Comparison of ENCODE assay signal across 8 cellular contexts in the genomic region with DNA sequence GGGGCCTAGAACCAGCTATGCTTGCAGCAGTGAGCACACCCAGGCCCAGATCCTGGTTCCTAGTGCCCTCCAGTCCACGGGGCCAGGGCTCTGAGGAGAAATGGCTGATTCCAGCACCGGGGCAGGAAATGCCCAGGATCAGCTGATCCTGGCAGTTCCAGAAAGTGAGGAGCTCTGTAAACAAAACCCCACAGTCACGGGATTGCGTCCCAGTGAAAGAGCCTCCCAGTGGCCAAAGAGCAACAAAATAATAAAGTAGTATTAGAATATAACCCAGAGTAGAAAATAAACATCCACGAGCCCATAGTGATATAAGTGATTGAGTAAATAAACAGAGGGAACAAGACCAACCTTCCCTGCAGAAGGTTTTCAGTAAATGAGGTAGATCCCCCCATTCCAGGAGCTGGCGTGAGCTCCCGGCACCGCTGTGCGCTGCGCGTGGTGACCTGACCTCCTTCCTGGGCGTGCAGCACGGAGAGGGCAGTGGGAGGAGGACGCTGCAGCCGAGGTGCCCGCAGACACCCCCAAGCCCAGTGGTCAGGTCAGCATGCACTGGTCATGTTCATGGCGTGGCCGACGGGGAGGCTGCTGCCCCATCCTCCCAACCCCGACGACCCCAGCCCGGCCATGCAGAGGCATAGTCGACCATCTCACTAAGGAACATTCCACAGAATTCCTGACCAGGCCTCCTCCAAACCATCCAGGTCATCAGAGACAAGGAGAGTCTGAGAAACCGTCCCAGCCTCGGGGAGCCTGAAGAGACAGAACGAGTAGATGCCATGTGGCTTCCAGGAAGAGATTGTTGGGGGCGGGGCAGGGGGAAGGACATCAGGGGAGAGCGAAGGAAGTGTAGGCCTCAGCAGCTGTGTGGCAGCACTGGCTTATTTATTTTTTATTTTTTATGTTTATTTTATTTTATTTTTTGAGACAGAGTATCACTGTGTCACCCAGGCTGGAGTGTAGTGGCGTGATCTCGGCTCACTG. TPM values are rescaled to one million over a fixed set of nuclear protein-coding genes. Genes with fewer than 3 reads are reported as not detected.
DNase-seq lines count a peak whose midpoint lies in the region; ATAC-seq, FAIRE-seq and TF ChIP-seq lines count a peak whose summit lies in the region.

No MANE protein-coding gene starts in this region.

- WGBS in esophagus muscularis mucosa = 64% methylated on average over 21 of the region's 30 CpGs

- no peaks in the 10 kb centered on the region for H3K27me3 ChIP-seq in esophagus muscularis mucosa
- H3K27me3 ChIP-seq in CD8-positive, alpha-beta memory T cell (ENCODE audit: insufficient read depth, low read length, poor library complexity, severe bottlenecking) = no peaks in the 10 kb centered on the region

- H3K4me3 Mint-ChIP-seq in CD8-positive, alpha-beta memory T cell = no peak overlapping the region

- intact Hi-C loops in esophagus muscularis mucosa (cut with DNase I) = no loop called here

- H3K4me1 ChIP-seq in esophagus muscularis mucosa = peaks cover 18 to 32% (median 28%) of the 10 kb centered on the region in 4 donors
- H3K4me1 ChIP-seq in CD8-positive, alpha-beta memory T cell (ENCODE audit: insufficient read depth, low read length) = no peaks in the 10 kb centered on the region

- CTCF ChIA-PET in AG04449 (lab: Yijun Ruan, JAX) = interaction anchor here (2.0 to 3.0 kb wide), 2 partner anchors 9 to 21 kb away, joined by 6 to 24 read pairs; a partner anchor contains a TSS
- CTCF ChIA-PET in CD8-positive, alpha-beta memory T cell (lab: Charles Lee) = no interaction called here

- no peak for TF ChIP-seq EP300 in esophagus muscularis mucosa (IDR thresholded peaks at IDR 0.05)

- H3K27me3 Mint-ChIP-seq in CD8-positive, alpha-beta memory T cell = no peaks in the 10 kb centered on the region

- H3K9me3 ChIP-seq in esophagus muscularis mucosa = no peaks in the 10 kb centered on the region
- H3K9me3 ChIP-seq in CD8-positive, alpha-beta memory T cell (ENCODE audit: low read length) = no peaks in the 10 kb centered on the region

- H3K27ac Mint-ChIP-seq in CD8-positive, alpha-beta memory T cell = no peak overlapping the region

- H3K36me3 ChIP-seq in esophagus muscularis mucosa = peaks cover 0 to 3% (median 0%) of the 10 kb centered on the region in 4 donors
- H3K36me3 ChIP-seq in CD8-positive, alpha-beta memory T cell (ENCODE audit: insufficient read depth, low read length) = no peaks in the 10 kb centered on the region

- FAIRE-seq in urothelium cell line (lab: Jason Lieb, UNC) = no peak

- POLR2A ChIA-PET in AG04449 (lab: Yijun Ruan, JAX) = no interaction called here
- POLR2A ChIA-PET in CD8-positive, alpha-beta memory T cell (lab: Charles Lee) = no interaction called here

- peaks cover 0 to 3% (median 1%) of the 10 kb centered on the region in 3 donors for H3K36me3 Mint-ChIP-seq in CD8-positive, alpha-beta memory T cell

- DNase-seq in AG04449 (ENCODE audit: low read depth, low spot score) = peak; percentile 37
- DNase-seq in NCI-H526 treated with DMSO at 0.1 percent for 48 hours (lab: John Stamatoyannopoulos, UW) = peak; percentile 5
- no peak for DNase-seq in esophagus muscularis mucosa (ENCODE audit: extremely low spot score)
- DNase-seq in myocyte (ENCODE audit: low read depth) = peak; percentile 70
- DNase-seq in CD8-positive, alpha-beta memory T cell = no peak
- no peak for DNase-seq in NCI-H446 treated with DMSO at 0.1 percent for 48 hours (lab: John Stamatoyannopoulos, UW)
- DNase-seq in urothelium cell line (ENCODE audit: low spot score) = no peak

- H3K4me1 Mint-ChIP-seq in CD8-positive, alpha-beta memory T cell = no peaks in the 10 kb centered on the region

- no peak for TF ChIP-seq POLR2A in esophagus muscularis mucosa (IDR thresholded peaks at IDR 0.05; ENCODE audit: low read depth)

- H3K4me3 ChIP-seq in AG04449 (ENCODE audit: low read depth, low read length) (peak overlapping the region; percentile 30), esophagus muscularis mucosa (peak overlapping the region; percentile 16 to 48 (median 38))
- H3K4me3 ChIP-seq in CD8-positive, alpha-beta memory T cell (ENCODE audit: low read length) = no peak overlapping the region

- ATAC-seq in GM21737 (IDR thresholded peaks at IDR 0.05; ENCODE audit: unreplicated experiment) = no peak

- peak overlapping the region; percentile 73 to 79 (median 76) for H3K27ac ChIP-seq in esophagus muscularis mucosa (replicated peaks in 1 of 4)
- no peak overlapping the region for H3K27ac ChIP-seq in CD8-positive, alpha-beta memory T cell (ENCODE audit: low read depth, low read length)

- peak; percentile 5 for TF ChIP-seq CTCF in AG04449 (IDR thresholded peaks at IDR 0.05; ENCODE audit: insufficient read depth, low read length, missing control alignments)
- TF ChIP-seq CTCF in esophagus muscularis mucosa (IDR thresholded peaks at IDR 0.05) = peak; percentile 21 to 39 (median 37)

- no peaks in the 10 kb centered on the region for H3K9me3 Mint-ChIP-seq in CD8-positive, alpha-beta memory T cell

RNA-seq across cellular contexts. Expression of a gene that starts 19.9 kb away (rescaled TPM):
- total RNA-seq in esophagus muscularis mucosa (10 to 100 TPM; 23.9 to 58.3 (median 30.2) TPM), myocyte (78.1 and 110 TPM in 2 replicates)
- polyA plus RNA-seq in myocyte (2012) = 46.3 TPM
- total RNA-seq in CD8-positive, alpha-beta memory T cell = 10 to 100 TPM; 26.2 to 28.4 TPM
- polyA plus RNA-seq in CD8-positive, alpha-beta memory T cell = 11.5 TPM

RNA-seq across cellular contexts. Expression of a gene that starts 28.2 kb away (rescaled TPM):
- total RNA-seq in esophagus muscularis mucosa (under 1 TPM in 3 of 4 donors, not detected in 1; 0.11 to 0.42 (median 0.32) TPM), myocyte (0.42 and 0.94 TPM in 2 replicates)
- not detected for polyA plus RNA-seq in myocyte (2012)
- total RNA-seq in CD8-positive, alpha-beta memory T cell = 10 to 100 TPM; 25.3 to 26.4 TPM
- polyA plus RNA-seq in CD8-positive, alpha-beta memory T cell = 12.2 TPM

RNA-seq across cellular contexts. Expression of a gene that starts 37.1 kb away (rescaled TPM):
- 100 to 1,000 TPM; 280 to 367 (median 334) TPM for total RNA-seq in esophagus muscularis mucosa
- total RNA-seq in myocyte = 419 and 464 TPM in 2 replicates
- polyA plus RNA-seq in myocyte (2012) = 267 TPM
- 100 to 1,000 TPM; 118 to 125 TPM for total RNA-seq in CD8-positive, alpha-beta memory T cell
- polyA plus RNA-seq in CD8-positive, alpha-beta memory T cell = 183 TPM

RNA-seq across cellular contexts. Expression of a gene that starts 55.2 kb away (rescaled TPM):
- 10 to 100 TPM; 45.7 to 72.9 (median 50.5) TPM for total RNA-seq in esophagus muscularis mucosa
- total RNA-seq in myocyte = 1.5 and 1.7 TPM in 2 replicates
- 2.1 TPM for polyA plus RNA-seq in myocyte (2012)
- 10 to 100 TPM; 54.2 to 59.4 TPM for total RNA-seq in CD8-positive, alpha-beta memory T cell
- polyA plus RNA-seq in CD8-positive, alpha-beta memory T cell = 267 TPM

Comparison
In these comparisons a context has a peak if more than half of its experiments do, and no peak if none do; other contexts are left out.
1. DNase-seq: peak in AG04449 (single experiment), NCI-H526 treated with DMSO at 0.1 percent for 48 hours (single experiment) and myocyte (single experiment); none in esophagus muscularis mucosa (single experiment), CD8-positive, alpha-beta memory T cell (0 of 5), NCI-H446 treated with DMSO at 0.1 percent for 48 hours (single experiment) and urothelium cell line (single experiment).
2. RNA of a gene that starts 28.2 kb away (total RNA-seq): 25.3 to 26.4 TPM in CD8-positive, alpha-beta memory T cell; 0.42 to 0.94 TPM in myocyte and 0.11 to 0.42 TPM in esophagus muscularis mucosa; every median in the first group is over 10 times any median in the second.